Comparison of ENCODE assay signal across 1 cellular context in the genomic region with DNA sequence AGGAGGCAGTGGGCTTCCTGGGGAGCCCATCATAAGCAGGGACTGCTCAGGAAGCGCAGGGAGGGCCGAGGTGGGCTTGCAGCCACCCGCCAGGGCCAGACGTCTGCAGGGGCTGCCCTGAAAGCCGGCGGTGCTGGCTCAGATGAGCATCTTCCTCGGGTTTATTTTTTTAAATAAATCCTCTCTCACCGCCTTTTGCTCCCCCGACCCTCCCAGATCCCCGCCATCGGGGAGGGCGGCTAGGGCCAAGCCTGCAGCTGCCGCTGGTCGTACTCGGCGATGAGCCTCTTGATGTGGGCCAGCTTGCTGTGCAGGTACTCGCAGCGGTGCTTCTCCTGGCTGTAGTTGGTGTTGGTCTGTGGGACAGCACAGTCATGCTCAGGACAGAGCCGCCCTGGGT.
TF ChIP-seq lines count a peak whose summit lies in the region.

No MANE protein-coding gene starts in this region.

TF ChIP-seq in HepG2, 621 proteins besides CTCF, POLR2A, EP300 and RAD21:
- TF ChIP-seq ZNF569 (CRISPR knock-in tag; IDR thresholded peaks at IDR 0.05; ENCODE audit: borderline replicate concordance): no peak
- no peak for TF ChIP-seq BHLHE40 (IDR thresholded peaks at IDR 0.05; ENCODE audit: low read length)
- no peak for TF ChIP-seq PPARG (CRISPR knock-in tag; conservative IDR thresholded peaks at IDR 0.05)
- no peak for TF ChIP-seq ZNF354B (CRISPR knock-in tag; IDR thresholded peaks at IDR 0.05)
- TF ChIP-seq AGO2 (optimal IDR thresholded peaks at IDR 0.05; ENCODE audit: low read depth, low read length): peak; percentile 30
- TF ChIP-seq ZSCAN29 (CRISPR knock-in tag; conservative IDR thresholded peaks at IDR 0.05): no peak
